In genomic region chr22:43446881-43447280, GRCh38 we compare ENCODE assay signal across 1 cellular context.
TF ChIP-seq lines count a peak whose summit lies in the region.

No MANE protein-coding gene starts in this region.

TF ChIP-seq in GM23338, 12 proteins besides CTCF, POLR2A, EP300 and RAD21 (continued from another document):
- TF ChIP-seq REST (IDR thresholded peaks at IDR 0.05; ENCODE audit: unreplicated experiment), result no peak
